Comparison of ENCODE assay signal across 13 cellular contexts in genomic region chr17:10652984-10653680, GRCh38. TPM values are rescaled to one million over a fixed set of nuclear protein-coding genes. Genes with fewer than 3 reads are reported as not detected.
DNase-seq lines count a peak whose midpoint lies in the region; ATAC-seq and TF ChIP-seq lines count a peak whose summit lies in the region.
"Had no signal": no experiment of that assay in that cellular context is flagged by ENCODE, and none has a peak within 500 bp of the region (broad histone marks: within the 10 kb centered on the region; RNA-seq: fewer than 3 reads in every experiment).

No MANE protein-coding gene starts in this region.

- H3K9me3 Mint-ChIP-seq in brain = no peaks in the 10 kb centered on the region
- H3K9me3 Mint-ChIP-seq: nephron progenitor cell had no signal

- H3K4me3 Mint-ChIP-seq in brain = peak overlapping the region in 2 of 5 experiments; percentile 15 to 25
- H3K4me3 Mint-ChIP-seq: nephron progenitor cell had no signal

- peaks cover 22% of the 10 kb centered on the region for H3K4me1 Mint-ChIP-seq in brain

- TF ChIP-seq CTCF in brain (conservative IDR thresholded peaks at IDR 0.05) (no peak), coronary artery (IDR thresholded peaks at IDR 0.05) (no peak), RWPE1 (conservative IDR thresholded peaks at IDR 0.05; ENCODE audit: low read depth) (no peak)

- CTCF ChIA-PET in RWPE1 (lab: Yijun Ruan, JAX) = interaction anchor here (0.6 kb wide), 2 partner anchors 130 to 1282 kb away, joined by 3 to 4 read pairs; no protein-coding TSS in a partner anchor

- no peak overlapping the region for H3K4me3 ChIP-seq in coronary artery

- H3K27me3 Mint-ChIP-seq in brain = peaks cover 7% of the 10 kb centered on the region

- POLR2A ChIA-PET in RWPE1 (lab: Yijun Ruan, JAX; ENCODE audit: low non-redundant PET) = no interaction called here

- peak; percentile 6 for DNase-seq in activated T-cell treated with anti-CD3 and anti-CD28 coated beads for 48 hours (ENCODE audit: low read depth)
- DNase-seq in activated T-cell treated with anti-CD3 and anti-CD28 coated beads for 4 hours = no peak
- peak; percentile 34 for DNase-seq in stimulated activated CD8-positive, alpha-beta memory T cell treated with anti-CD3 and anti-CD28 coated beads, Interleukin-4, amount 100 ng/mL, for 48 hours
- DNase-seq in effector CD4-positive, alpha-beta T cell = no peak
- no peak for DNase-seq in coronary artery (ENCODE audit: low spot score)
- DNase-seq in RWPE1 (ENCODE audit: low spot score) = no peak
- DNase-seq: activated naive CD4-positive, alpha-beta T cell treated with anti-CD3 and anti-CD28 coated beads, Interleukin-2, amount 50 U/mL, for 16 hours; islet precursor cell; NCI-H1417; NCI-H446; nephron progenitor cell had no signal

- ATAC-seq in HG03565 (IDR thresholded peaks at IDR 0.05; ENCODE audit: unreplicated experiment) = peak; percentile 48

- H3K36me3 Mint-ChIP-seq in brain = peaks cover 4% of the 10 kb centered on the region

- no peak overlapping the region for H3K27ac ChIP-seq in coronary artery
- no peak overlapping the region for H3K27ac ChIP-seq in RWPE1

- peak overlapping the region in 3 of 5 experiments; percentile 2 to 67 (median 62) for H3K27ac Mint-ChIP-seq in brain
- H3K27ac Mint-ChIP-seq: nephron progenitor cell had no signal

RNA-seq across cellular contexts. Expression of gene MYH3, which starts 4.0 kb away (rescaled TPM):
- 0.36 TPM for polyA plus RNA-seq in brain (ENCODE audit: insufficient read depth, low read depth, low replicate concordance)

RNA-seq across cellular contexts. Expression of gene SCO1, which starts 44.2 kb away (rescaled TPM):
- polyA plus RNA-seq in brain (ENCODE audit: insufficient read depth, low read depth, low replicate concordance) = 12.0 TPM

RNA-seq across cellular contexts. Expression of gene ADPRM, which starts 44.3 kb away (rescaled TPM):
- polyA plus RNA-seq in brain (ENCODE audit: insufficient read depth, low read depth, low replicate concordance) = 4.9 TPM

Comparison
In these comparisons a context has a peak if more than half of its experiments do, and no peak if none do; other contexts are left out.
1. DNase-seq: peak in activated T-cell treated with anti-CD3 and anti-CD28 coated beads for 48 hours (single experiment) and stimulated activated CD8-positive, alpha-beta memory T cell treated with anti-CD3 and anti-CD28 coated beads, Interleukin-4, amount 100 ng/mL, for 48 hours (single experiment); none in activated T-cell treated with anti-CD3 and anti-CD28 coated beads for 4 hours (single experiment), effector CD4-positive, alpha-beta T cell (single experiment), coronary artery (single experiment) and RWPE1 (single experiment).